ENCODE assay signal across 17 cellular contexts in genomic region chr17:76887809-76888208, GRCh38. TPM values are rescaled to one million over a fixed set of nuclear protein-coding genes. Genes with fewer than 3 reads are reported as not detected.
DNase-seq lines count a peak whose midpoint lies in the region; ATAC-seq and TF ChIP-seq lines count a peak whose summit lies in the region.
"Had no signal": no experiment of that assay in that cellular context is flagged by ENCODE, and none has a peak within 500 bp of the region (broad histone marks: within the 10 kb centered on the region; RNA-seq: fewer than 3 reads in every experiment).

No MANE protein-coding gene starts in this region.

- TF ChIP-seq CTCF in MM.1S (IDR thresholded peaks at IDR 0.05; ENCODE audit: low read length) (peak; percentile 28), astrocyte of the cerebellum (IDR thresholded peaks at IDR 0.05; ENCODE audit: low read depth, low read length, missing control alignments) (peak; percentile 11), progenitor cell of endocrine pancreas (IDR thresholded peaks at IDR 0.05; ENCODE audit: unreplicated experiment) (no peak)

- peaks cover 3% of the 10 kb centered on the region for H3K4me1 Mint-ChIP-seq in progenitor cell of endocrine pancreas (ENCODE audit: low read depth)
- no peaks in the 10 kb centered on the region for H3K4me1 Mint-ChIP-seq in immature natural killer cell

- peak overlapping the region; percentile 79 for H3K27ac Mint-ChIP-seq in progenitor cell of endocrine pancreas
- H3K27ac Mint-ChIP-seq in immature natural killer cell: no peak overlapping the region

- no peaks in the 10 kb centered on the region for H3K79me2 ChIP-seq in MM.1S (ENCODE audit: low read length)

- peaks cover 57% of the 10 kb centered on the region for H3K27me3 ChIP-seq in MM.1S (replicated peaks; ENCODE audit: insufficient read depth, low read length)
- H3K27me3 ChIP-seq: ascending aorta had no signal

- no peaks in the 10 kb centered on the region for H3F3A ChIP-seq in MM.1S (ENCODE audit: insufficient read depth, low read length)

- in situ Hi-C loops in astrocyte of the cerebellum (cut with HindIII; ENCODE audit: low sequenced_read_pairs): no loop called here

- H3K27me3 Mint-ChIP-seq in progenitor cell of endocrine pancreas (no peaks in the 10 kb centered on the region), immature natural killer cell (ENCODE audit: low read depth in 3 of 3) (peaks cover 0 to 7% (median 2%) of the 10 kb centered on the region in 3 donors)

- H3K9me3 Mint-ChIP-seq in progenitor cell of endocrine pancreas (ENCODE audit: low read depth): no peaks in the 10 kb centered on the region
- peaks cover 0 to 2% (median 0%) of the 10 kb centered on the region in 6 donors for H3K9me3 Mint-ChIP-seq in immature natural killer cell

- H3K36me3 Mint-ChIP-seq in progenitor cell of endocrine pancreas (ENCODE audit: insufficient read depth): no peaks in the 10 kb centered on the region
- no peaks in the 10 kb centered on the region for H3K36me3 Mint-ChIP-seq in immature natural killer cell

- H3K9me3 ChIP-seq in MM.1S (replicated peaks; ENCODE audit: insufficient read depth, low read length): no peaks in the 10 kb centered on the region
- H3K9me3 ChIP-seq: ascending aorta had no signal

- H3K9me2 ChIP-seq in MM.1S (replicated peaks; ENCODE audit: insufficient read depth, low read length): no peaks in the 10 kb centered on the region

- no peaks in the 10 kb centered on the region for H3K36me3 ChIP-seq in MM.1S (replicated peaks; ENCODE audit: insufficient read depth, low read length)
- H3K36me3 ChIP-seq: ascending aorta had no signal

- H3K4me2 ChIP-seq in MM.1S (ENCODE audit: low read depth, low read length): no peak overlapping the region
- H3K4me2 ChIP-seq: KMS-11 had no signal

- H3K4me3 ChIP-seq in MM.1S (ENCODE audit: low read length) (no peak overlapping the region), astrocyte of the cerebellum (ENCODE audit: low read depth, low read length) (no peak overlapping the region)
- H3K4me3 ChIP-seq: ascending aorta had no signal

- H3K4me3 Mint-ChIP-seq in progenitor cell of endocrine pancreas (ENCODE audit: low read depth): no peak overlapping the region
- no peak overlapping the region for H3K4me3 Mint-ChIP-seq in immature natural killer cell

- H3K4me1 ChIP-seq in MM.1S (ENCODE audit: low read length): no peaks in the 10 kb centered on the region
- H3K4me1 ChIP-seq: ascending aorta had no signal

- no peak overlapping the region for H3K9ac ChIP-seq in MM.1S (ENCODE audit: low read length)
- H3K9ac ChIP-seq: KMS-11 had no signal

- no peaks in the 10 kb centered on the region for H4K20me1 ChIP-seq in MM.1S (ENCODE audit: insufficient read depth, low read length)

- ATAC-seq in HG02642 (IDR thresholded peaks at IDR 0.05; ENCODE audit: poor library complexity, unreplicated experiment): no peak

- DNase-seq in NCI-H82 (lab: John Stamatoyannopoulos, UW): peak; percentile 37
- DNase-seq in NCI-H82 treated with DMSO at 0.1 percent for 48 hours (lab: John Stamatoyannopoulos, UW; ENCODE audit: unreplicated experiment): no peak
- no peak for DNase-seq in MM.1S
- DNase-seq in astrocyte of the cerebellum (ENCODE audit: low read depth): no peak
- DNase-seq in progenitor cell of endocrine pancreas (ENCODE audit: low spot score, unreplicated experiment): no peak
- DNase-seq in immature natural killer cell: no peak
- no peak for DNase-seq in EL
- DNase-seq: activated naive CD4-positive, alpha-beta T cell; cortex of kidney; HCEC 1CT; midbrain; occipital lobe; stimulated activated CD4-positive, alpha-beta T cell treated with anti-CD3 and anti-CD28 coated beads, Interleukin-4, amount 100 ng/mL, for 1 hour; T-helper 1 cell had no signal

- no peak overlapping the region for H2AFZ ChIP-seq in MM.1S (ENCODE audit: low read length)

- no peak overlapping the region for H3K27ac ChIP-seq in MM.1S (ENCODE audit: low read length)
- H3K27ac ChIP-seq: ascending aorta, KMS-11 had no signal

RNA-seq across cellular contexts. Expression of gene MGAT5B, which starts 19.6 kb away (rescaled TPM):
- 2.8 and 4.6 TPM in 2 replicates for total RNA-seq in progenitor cell of endocrine pancreas
- polyA plus RNA-seq in immature natural killer cell: not detected
- total RNA-seq: ascending aorta had no signal
